9 cellular contexts compared by ENCODE assay signal in genomic region chr19:41945135-41945766, GRCh38. TPM values are rescaled to one million over a fixed set of nuclear protein-coding genes. Genes with fewer than 3 reads are reported as not detected.
DNase-seq lines count a peak whose midpoint lies in the region; ATAC-seq, FAIRE-seq and TF ChIP-seq lines count a peak whose summit lies in the region.
"Had no signal": no experiment of that assay in that cellular context is flagged by ENCODE, and none has a peak within 500 bp of the region (broad histone marks: within the 10 kb centered on the region; RNA-seq: fewer than 3 reads in every experiment).

No MANE protein-coding gene starts in this region.

- H3K36me3 ChIP-seq in sigmoid colon, result no peaks in the 10 kb centered on the region

- TF ChIP-seq EP300 in sigmoid colon (IDR thresholded peaks at IDR 0.05), result no peak

- WGBS in sigmoid colon, 2 donors, result 53 to 85% methylated on average over 8 of the region's 8 CpGs

- peak; percentile 80 for ATAC-seq in HG02642 (IDR thresholded peaks at IDR 0.05; ENCODE audit: poor library complexity, unreplicated experiment)
- ATAC-seq in T-helper 17 cell, result peak; percentile 91

- peaks cover 16 to 43% (median 32%) of the 10 kb centered on the region in 3 donors for H3K27me3 ChIP-seq in sigmoid colon

- peak overlapping the region; percentile 75 for H3K4me3 Mint-ChIP-seq in T-helper 17 cell
- H3K4me3 Mint-ChIP-seq: dendritic cell treated with granulocyte-macrophage colony-stimulating factor and Interleukin-4, amounts not matched to agents 40 ng/mL and 50 ng/mL, for 4 days had no signal

- intact Hi-C loops in sigmoid colon (cut with DNase I), result no loop called here

- H3K27me3 Mint-ChIP-seq in T-helper 17 cell, result peaks cover 6% of the 10 kb centered on the region

- H3K36me3 Mint-ChIP-seq in T-helper 17 cell (ENCODE audit: low read depth), result no peaks in the 10 kb centered on the region

- no peak overlapping the region for H3K27ac ChIP-seq in sigmoid colon

- TF ChIP-seq CTCF in GM13977 (IDR thresholded peaks at IDR 0.05; ENCODE audit: extremely low read depth, insufficient read depth, missing control alignments), result no peak
- no peak for TF ChIP-seq CTCF in sigmoid colon (IDR thresholded peaks at IDR 0.05)

- H3K4me1 Mint-ChIP-seq in T-helper 17 cell, result peaks cover 31% of the 10 kb centered on the region

- no peak for TF ChIP-seq POLR2A in sigmoid colon (IDR thresholded peaks at IDR 0.05)

- DNase-seq in GM13977 (ENCODE audit: low spot score) (peak; percentile 90), T-helper 17 cell (peak; percentile 47 to 80 (median 77)), urothelium cell line (ENCODE audit: low spot score) (no peak), NCI-H146 (lab: John Stamatoyannopoulos, UW) (no peak), sigmoid colon (no peak)
- peak; percentile 95 for DNase-seq in central memory CD4-positive, alpha-beta T cell
- DNase-seq in stimulated activated CD8-positive, alpha-beta memory T cell treated with anti-CD3 and anti-CD28 coated beads, Interleukin-7, amount 100 ng/mL, for 48 hours (ENCODE audit: extremely low read depth in 1 of 2, low read depth in 1 of 2), result peak; percentile 71 to 94

- no peaks in the 10 kb centered on the region for H3K9me3 ChIP-seq in T-helper 17 cell (ENCODE audit: control insufficient read depth, low read length, poor library complexity, severe bottlenecking)
- no peaks in the 10 kb centered on the region for H3K9me3 ChIP-seq in sigmoid colon

- FAIRE-seq in urothelium cell line (lab: Jason Lieb, UNC), result no peak

- in situ Hi-C loops in GM13977 (cut with MboI; ENCODE audit: low pct_unique_long_range_greater_than_20kb, low sequenced_read_pairs, unreplicated experiment), result no loop called here

- no peak overlapping the region for H3K4me3 ChIP-seq in sigmoid colon

- H3K4me1 ChIP-seq in sigmoid colon, result peaks cover 0 to 13% (median 11%) of the 10 kb centered on the region in 4 donors

- peak overlapping the region; percentile 98 for H3K27ac Mint-ChIP-seq in T-helper 17 cell
- H3K27ac Mint-ChIP-seq: dendritic cell treated with granulocyte-macrophage colony-stimulating factor and Interleukin-4, amounts not matched to agents 40 ng/mL and 50 ng/mL, for 4 days had no signal

RNA-seq across cellular contexts. Expression of gene RABAC1, which starts 13.9 kb away (rescaled TPM):
- 10 to 100 TPM; 90.1 to 98.3 TPM for total RNA-seq in T-helper 17 cell
- total RNA-seq in sigmoid colon, result 100 to 1,000 TPM; 128 to 255 (median 180) TPM
- polyA plus RNA-seq in sigmoid colon, result 100 to 1,000 TPM; 139 to 236 (median 170) TPM

RNA-seq across cellular contexts. Expression of gene ERFL, which starts 17.0 kb away (rescaled TPM):
- total RNA-seq in T-helper 17 cell, result 1 to 10 TPM; 2.4 to 3.1 TPM
- total RNA-seq in sigmoid colon, result not detected
- polyA plus RNA-seq in sigmoid colon, result 1 to 10 TPM in 1 of 3 donors, not detected in 2; 1.3 TPM

RNA-seq across cellular contexts. Expression of gene ATP1A3, which starts 48.8 kb away (rescaled TPM):
- total RNA-seq in T-helper 17 cell (1 to 10 TPM; 2.2 to 4.9 TPM), sigmoid colon (1 to 10 TPM; 1.6 to 4.3 (median 3.3) TPM)
- polyA plus RNA-seq in sigmoid colon, result 1 to 10 TPM in 1 of 3 donors, under 1 TPM in 1, not detected in 1; 0.46 to 3.2 TPM

Comparison
In these comparisons a context has a peak if more than half of its experiments do, and no peak if none do; other contexts are left out.
1. DNase-seq: peak in GM13977 (single experiment), T-helper 17 cell (3 of 3), central memory CD4-positive, alpha-beta T cell (single experiment) and stimulated activated CD8-positive, alpha-beta memory T cell treated with anti-CD3 and anti-CD28 coated beads, Interleukin-7, amount 100 ng/mL, for 48 hours (2 of 2); none in urothelium cell line (single experiment), NCI-H146 (single experiment) and sigmoid colon (single experiment).